Comparison of ENCODE assay signal across 8 cellular contexts in genomic region chr3:108914774-108915641, GRCh38. TPM values are rescaled to one million over a fixed set of nuclear protein-coding genes. Genes with fewer than 3 reads are reported as not detected.
DNase-seq lines count a peak whose midpoint lies in the region; FAIRE-seq and TF ChIP-seq lines count a peak whose summit lies in the region.

No MANE protein-coding gene starts in this region.

- H3F3A ChIP-seq in GM23248 (ENCODE audit: insufficient read depth) = no peaks in the 10 kb centered on the region

- no peak overlapping the region for H3K4ac ChIP-seq in trophoblast cell (ENCODE audit: low read depth, low read length)

- in situ Hi-C loops in GM23248 (cut with MboI) = loop anchor here (10.0 to 25.0 kb wide), 2 partner anchors 250 to 428 kb away; no protein-coding TSS in a partner anchor

- H3K27me3 ChIP-seq in GM23248 (replicated peaks; ENCODE audit: insufficient read depth) = 0 out of 2 replicates have a peak, but pooled peaks cover 3% of the 10 kb centered on the region
- H3K27me3 ChIP-seq in trophoblast cell (ENCODE audit: insufficient read depth, low read length) = no peaks in the 10 kb centered on the region

- H4K8ac ChIP-seq in trophoblast cell (ENCODE audit: low read depth, low read length) = no peak overlapping the region

- 7 to 8% methylated on average over 6 of the region's 6 CpGs for WGBS in GM23248 (ENCODE audit: low coverage in 1 of 2, low lambda C conversion rate in 2 of 2, missing lambda C conversion rate in 2 of 2), 2 experiments
- WGBS in trophoblast cell (ENCODE audit: extremely low coverage, insufficient coverage, insufficient read length) = no CpG with 5 or more reads among the region's 6 CpGs

- H3K9me2 ChIP-seq in GM23248 (ENCODE audit: insufficient read depth) = no peaks in the 10 kb centered on the region

- H3K9me3 ChIP-seq in GM23248 (ENCODE audit: low read depth) (no peaks in the 10 kb centered on the region), KOPT-K1 (ENCODE audit: insufficient read depth, low read length, poor library complexity, severe bottlenecking) (no peaks in the 10 kb centered on the region), trophoblast cell (ENCODE audit: insufficient read depth, low read depth, low read length) (no peaks in the 10 kb centered on the region)

- H3K4me2 ChIP-seq in GM23248 (ENCODE audit: unreplicated experiment) (no peak overlapping the region), trophoblast cell (ENCODE audit: low read length) (no peak overlapping the region)

- TF ChIP-seq CTCF in fibroblast of villous mesenchyme (IDR thresholded peaks at IDR 0.05; ENCODE audit: insufficient read depth, low read depth, low read length) = peak; percentile 81

- H3K36me3 ChIP-seq in GM23248 (ENCODE audit: low read depth) (no peaks in the 10 kb centered on the region), KOPT-K1 (ENCODE audit: insufficient read depth, low read length) (no peaks in the 10 kb centered on the region), trophoblast cell (ENCODE audit: control insufficient read depth in 1 of 2, insufficient read depth in 2 of 2, low read length in 2 of 2) (no peaks in the 10 kb centered on the region)

- no peak overlapping the region for H3K9ac ChIP-seq in GM23248
- H3K9ac ChIP-seq in trophoblast cell (ENCODE audit: low read length) = no peak overlapping the region

- peak; percentile 63 for FAIRE-seq in RCC 7860 (lab: Jason Lieb, UNC)

- H3K4me1 ChIP-seq in GM23248 (ENCODE audit: insufficient read depth) = no peaks in the 10 kb centered on the region
- no peaks in the 10 kb centered on the region for H3K4me1 ChIP-seq in trophoblast cell (ENCODE audit: control insufficient read depth in 1 of 2, insufficient read depth in 2 of 2, low read length in 2 of 2)

- no peak overlapping the region for H2AK5ac ChIP-seq in trophoblast cell (ENCODE audit: low read length)

- H4K20me1 ChIP-seq in GM23248 (ENCODE audit: insufficient read depth) = no peaks in the 10 kb centered on the region

- no peak overlapping the region for H2BK120ac ChIP-seq in trophoblast cell (ENCODE audit: insufficient read depth, low read length, poor library complexity)

- H3K4me3 ChIP-seq in GM23248 (no peak overlapping the region), fibroblast of villous mesenchyme (ENCODE audit: low read depth, low read length) (no peak overlapping the region), trophoblast cell (ENCODE audit: low read depth, low read length) (no peak overlapping the region)

- H4K91ac ChIP-seq in trophoblast cell (ENCODE audit: low read depth, low read length) = no peak overlapping the region

- H3K27ac ChIP-seq in GM23248 (no peak overlapping the region), KOPT-K1 (ENCODE audit: low read depth, low read length, poor library complexity, severe bottlenecking) (peak overlapping the region; percentile 3), trophoblast cell (ENCODE audit: low read depth, low read length) (no peak overlapping the region)

- H2BK12ac ChIP-seq in trophoblast cell (ENCODE audit: low read length) = no peak overlapping the region

- H2BK5ac ChIP-seq in trophoblast cell (ENCODE audit: low read depth, low read length, poor library complexity) = no peak overlapping the region

- H3K18ac ChIP-seq in trophoblast cell (ENCODE audit: low read length) = no peak overlapping the region

- no peak overlapping the region for H4K12ac ChIP-seq in trophoblast cell (ENCODE audit: low read depth, low read length)

- H3K23ac ChIP-seq in trophoblast cell (ENCODE audit: low read length) = no peak overlapping the region

- H3K79me2 ChIP-seq in GM23248 (ENCODE audit: insufficient read depth) (no peaks in the 10 kb centered on the region), trophoblast cell (ENCODE audit: control insufficient read depth, insufficient read depth, low read length, poor library complexity) (no peaks in the 10 kb centered on the region)

- H3K79me1 ChIP-seq in trophoblast cell (ENCODE audit: low read length) = no peaks in the 10 kb centered on the region

- H3K14ac ChIP-seq in trophoblast cell (ENCODE audit: low read length) = no peak overlapping the region

- DNase-seq in GDM1 (lab: John Stamatoyannopoulos, UW) (peak; percentile 47), GM23248 (peak; percentile 62), RCC 7860 (ENCODE audit: low spot score) (peak; percentile 49), activated T-helper 1 cell treated with Interleukin-2 at 50 U/mL for 16 hours (ENCODE audit: low read depth) (peak; percentile 27), fibroblast of villous mesenchyme (ENCODE audit: low read depth) (peak; percentile 40), trophoblast cell (peak; percentile 62 to 81), ureter (ENCODE audit: low spot score) (peak; percentile 58)

- H2AFZ ChIP-seq in GM23248 = no peak overlapping the region
- no peak overlapping the region for H2AFZ ChIP-seq in trophoblast cell (ENCODE audit: insufficient read depth, low read length, poor library complexity)

RNA-seq across cellular contexts. Expression of gene GUCA1C, which starts 38.7 kb away (rescaled TPM):
- not detected in 2 replicates for total RNA-seq in GM23248 (2014; rRNA removed; shearing (Covaris generic))
- not detected in 2 replicates for polyA plus RNA-seq in GM23248 (2016; fragmentation: Nextera tagmentation; extraction: Ambion mirVana)
- total RNA-seq in fibroblast of villous mesenchyme = not detected in 2 replicates
- not detected in 2 replicates for polyA plus RNA-seq in trophoblast cell (2013)
- total RNA-seq in ureter = not detected
